Comparison of ENCODE assay signal across 13 cellular contexts in genomic region chrX:152959626-152960025, GRCh38. TPM values are rescaled to one million over a fixed set of nuclear protein-coding genes. Genes with fewer than 3 reads are reported as not detected.
DNase-seq lines count a peak whose midpoint lies in the region; ATAC-seq and TF ChIP-seq lines count a peak whose summit lies in the region.
"Had no signal": no experiment of that assay in that cellular context is flagged by ENCODE, and none has a peak within 500 bp of the region (broad histone marks: within the 10 kb centered on the region; RNA-seq: fewer than 3 reads in every experiment).

No MANE protein-coding gene starts in this region.

- H3K9me2 ChIP-seq in Karpas-422 (replicated peaks; ENCODE audit: insufficient read depth, low read length) = no peaks in the 10 kb centered on the region

- no peaks in the 10 kb centered on the region for H3K4me1 Mint-ChIP-seq in activated T-helper 17 cell treated with anti-CD3 and anti-CD28 coated beads, Interleukin-2, amount 50 U/mL, for 72 hours
- peaks cover 7% of the 10 kb centered on the region for H3K4me1 Mint-ChIP-seq in stimulated activated effector memory CD8-positive, alpha-beta T cell treated with anti-CD3 and anti-CD28 coated beads, Interleukin-12 subunit alpha, Interleukin-12 subunit beta, amount 100 ng/mL, for 72 hours

- no peaks in the 10 kb centered on the region for H3K9me3 ChIP-seq in Karpas-422 (ENCODE audit: low read length)
- H3K9me3 ChIP-seq in fibroblast of lung (ENCODE audit: control insufficient read depth, insufficient read depth, low read depth, low read length) = no peaks in the 10 kb centered on the region
- H3K9me3 ChIP-seq in smooth muscle cell (replicated peaks; ENCODE audit: low read depth) = no peaks in the 10 kb centered on the region
- H3K9me3 ChIP-seq: BLaER1 treated with 17β-estradiol and CSF1 and Interleukin-3, amounts not matched to agents 10 nM and 100 nM had no signal

- H3K4me3 Mint-ChIP-seq in activated T-helper 17 cell treated with anti-CD3 and anti-CD28 coated beads, Interleukin-2, amount 50 U/mL, for 72 hours = no peak overlapping the region
- no peak overlapping the region for H3K4me3 Mint-ChIP-seq in stimulated activated effector memory CD8-positive, alpha-beta T cell treated with anti-CD3 and anti-CD28 coated beads, Interleukin-12 subunit alpha, Interleukin-12 subunit beta, amount 100 ng/mL, for 72 hours

- H3K4me2 ChIP-seq in Karpas-422 (ENCODE audit: low read depth, low read length, poor library complexity, severe bottlenecking) = no peak overlapping the region
- no peak overlapping the region for H3K4me2 ChIP-seq in fibroblast of lung (ENCODE audit: extremely low read depth, insufficient read depth, low read length)
- no peak overlapping the region for H3K4me2 ChIP-seq in smooth muscle cell

- no peak for DNase-seq in Karpas-422
- DNase-seq in fibroblast of lung (ENCODE audit: low read depth in 2 of 2) = no peak
- no peak for DNase-seq in stimulated activated effector memory CD8-positive, alpha-beta T cell treated with anti-CD3 and anti-CD28 coated beads, Interleukin-12 subunit alpha, Interleukin-12 subunit beta, amount 100 ng/mL, for 72 hours (ENCODE audit: low spot score in 2 of 2)
- no peak for DNase-seq in germinal center (ENCODE audit: low spot score)
- no peak for DNase-seq in central memory CD4-positive, alpha-beta T cell
- DNase-seq in activated CD4-positive, CD25-positive, alpha-beta regulatory T cell treated with anti-CD3 and anti-CD28 coated beads, Interleukin-2, amount 50 U/mL, for 72 hours = no peak
- no peak for DNase-seq in smooth muscle cell (lab: John Stamatoyannopoulos, UW; ENCODE audit: unreplicated experiment)
- DNase-seq: DMS153, EL, Right ventricle myocardium superior had no signal

- no peaks in the 10 kb centered on the region for H3K79me2 ChIP-seq in Karpas-422 (ENCODE audit: low read length)
- no peaks in the 10 kb centered on the region for H3K79me2 ChIP-seq in fibroblast of lung (ENCODE audit: control insufficient read depth, insufficient read depth, low read length)
- no peaks in the 10 kb centered on the region for H3K79me2 ChIP-seq in smooth muscle cell (ENCODE audit: low read depth)

- no peak overlapping the region for H3K4me3 ChIP-seq in Karpas-422 (ENCODE audit: low read length)
- no peak overlapping the region for H3K4me3 ChIP-seq in fibroblast of lung (replicated peaks in 1 of 4; ENCODE audit: control extremely low read depth in 1 of 4, insufficient read depth in 1 of 4, low read depth in 3 of 4, low read length in 4 of 4)
- H3K4me3 ChIP-seq in smooth muscle cell = no peak overlapping the region
- H3K4me3 ChIP-seq: BLaER1 treated with 17β-estradiol and CSF1 and Interleukin-3, amounts not matched to agents 10 nM and 100 nM had no signal

- H3K27me3 ChIP-seq in Karpas-422 (ENCODE audit: low read length) (no peaks in the 10 kb centered on the region), fibroblast of lung (ENCODE audit: control insufficient read depth, insufficient read depth, low read length) (no peaks in the 10 kb centered on the region), smooth muscle cell (ENCODE audit: low read depth) (no peaks in the 10 kb centered on the region)

- no peaks in the 10 kb centered on the region for H3K36me3 ChIP-seq in Karpas-422 (ENCODE audit: insufficient read depth, low read length)
- no peaks in the 10 kb centered on the region for H3K36me3 ChIP-seq in fibroblast of lung (ENCODE audit: control insufficient read depth, insufficient read depth, low read length)
- H3K36me3 ChIP-seq in smooth muscle cell (ENCODE audit: low read depth) = no peaks in the 10 kb centered on the region
- H3K36me3 ChIP-seq: BLaER1 treated with 17β-estradiol and CSF1 and Interleukin-3, amounts not matched to agents 10 nM and 100 nM had no signal

- H3K27ac ChIP-seq in Karpas-422 (ENCODE audit: low read length) (no peak overlapping the region), fibroblast of lung (ENCODE audit: insufficient read depth, low read length) (no peak overlapping the region), smooth muscle cell (ENCODE audit: low read depth) (no peak overlapping the region)
- H3K27ac ChIP-seq: HL-60 had no signal

- peak overlapping the region; percentile 86; the same call in 1 of the 2 replicates for H2AFZ ChIP-seq in Karpas-422 (ENCODE audit: low read length)
- H2AFZ ChIP-seq in fibroblast of lung (ENCODE audit: low read length) = peak overlapping the region; percentile 44
- H2AFZ ChIP-seq in smooth muscle cell (ENCODE audit: low read depth) = no peak overlapping the region

- no peaks in the 10 kb centered on the region for H3F3A ChIP-seq in smooth muscle cell (ENCODE audit: low read depth)

- H4K20me1 ChIP-seq in Karpas-422 (ENCODE audit: insufficient read depth, low read depth, low read length) = no peaks in the 10 kb centered on the region
- H4K20me1 ChIP-seq in fibroblast of lung (ENCODE audit: control insufficient read depth, extremely low read depth, insufficient read depth, low read length) = no peaks in the 10 kb centered on the region
- no peaks in the 10 kb centered on the region for H4K20me1 ChIP-seq in smooth muscle cell (ENCODE audit: low read depth)

- no peaks in the 10 kb centered on the region for H3K9me3 Mint-ChIP-seq in activated T-helper 17 cell treated with anti-CD3 and anti-CD28 coated beads, Interleukin-2, amount 50 U/mL, for 72 hours
- H3K9me3 Mint-ChIP-seq in stimulated activated effector memory CD8-positive, alpha-beta T cell treated with anti-CD3 and anti-CD28 coated beads, Interleukin-12 subunit alpha, Interleukin-12 subunit beta, amount 100 ng/mL, for 72 hours = no peaks in the 10 kb centered on the region

- no peaks in the 10 kb centered on the region for H3K27me3 Mint-ChIP-seq in activated T-helper 17 cell treated with anti-CD3 and anti-CD28 coated beads, Interleukin-2, amount 50 U/mL, for 72 hours

- no peak overlapping the region for H3K9ac ChIP-seq in Karpas-422 (ENCODE audit: low read length)
- no peak overlapping the region for H3K9ac ChIP-seq in fibroblast of lung (ENCODE audit: insufficient read depth, low read length)
- no peak overlapping the region for H3K9ac ChIP-seq in smooth muscle cell (ENCODE audit: low read depth)
- H3K9ac ChIP-seq: BLaER1 treated with 17β-estradiol and CSF1 and Interleukin-3, amounts not matched to agents 10 nM and 100 nM had no signal

- 71% methylated on average over 6 of the region's 6 CpGs for WGBS in smooth muscle cell (ENCODE audit: low lambda C conversion rate)

- no peaks in the 10 kb centered on the region for H3K36me3 Mint-ChIP-seq in activated T-helper 17 cell treated with anti-CD3 and anti-CD28 coated beads, Interleukin-2, amount 50 U/mL, for 72 hours (ENCODE audit: low read depth)
- H3K36me3 Mint-ChIP-seq in stimulated activated effector memory CD8-positive, alpha-beta T cell treated with anti-CD3 and anti-CD28 coated beads, Interleukin-12 subunit alpha, Interleukin-12 subunit beta, amount 100 ng/mL, for 72 hours = peaks cover 8% of the 10 kb centered on the region

- peak overlapping the region; percentile 92 for H3K27ac Mint-ChIP-seq in activated T-helper 17 cell treated with anti-CD3 and anti-CD28 coated beads, Interleukin-2, amount 50 U/mL, for 72 hours
- peak overlapping the region; percentile 90 for H3K27ac Mint-ChIP-seq in stimulated activated effector memory CD8-positive, alpha-beta T cell treated with anti-CD3 and anti-CD28 coated beads, Interleukin-12 subunit alpha, Interleukin-12 subunit beta, amount 100 ng/mL, for 72 hours

- peaks cover 9% of the 10 kb centered on the region for H3K4me1 ChIP-seq in Karpas-422 (ENCODE audit: low read length)
- H3K4me1 ChIP-seq in fibroblast of lung (ENCODE audit: control insufficient read depth, extremely low read depth, insufficient read depth, low read length) = no peaks in the 10 kb centered on the region
- no peaks in the 10 kb centered on the region for H3K4me1 ChIP-seq in smooth muscle cell (ENCODE audit: low read depth)

- ATAC-seq in activated T-helper 17 cell treated with anti-CD3 and anti-CD28 coated beads, Interleukin-2, amount 50 U/mL, for 72 hours (replicated peaks) = no peak
- no peak for ATAC-seq in stimulated activated effector memory CD8-positive, alpha-beta T cell treated with anti-CD3 and anti-CD28 coated beads, Interleukin-12 subunit alpha, Interleukin-12 subunit beta, amount 100 ng/mL, for 72 hours

- TF ChIP-seq CTCF in fibroblast of lung (conservative IDR thresholded peaks at IDR 0.05 in 1 of 2, IDR thresholded peaks at IDR 0.05 in 1 of 2; ENCODE audit: low read depth in 1 of 2, low read length in 2 of 2) (no peak), smooth muscle cell (IDR thresholded peaks at IDR 0.05; ENCODE audit: borderline replicate concordance, insufficient read depth, poor library complexity, severe bottlenecking) (no peak)

RNA-seq across cellular contexts. Expression of gene PNMA5, which starts 34.3 kb away (rescaled TPM):
- total RNA-seq in Karpas-422 (2014; rRNA removed; shearing (Covaris generic); ENCODE audit: low replicate concordance) = not detected in 2 replicates
- under 1 TPM; 0.13 to 0.17 TPM for total RNA-seq in activated T-helper 17 cell treated with anti-CD3 and anti-CD28 coated beads, Interleukin-2, amount 50 U/mL, for 72 hours
- total RNA-seq in fibroblast of lung (not detected in 2 replicates), smooth muscle cell (not detected in 2 replicates)
- polyA plus RNA-seq in fibroblast of lung (not detected in 2 replicates), smooth muscle cell (not detected in 2 replicates)
- polyA plus RNA-seq in fibroblast of lung (2012) = not detected in 2 replicates
- polyA minus RNA-seq in fibroblast of lung (ENCODE audit: low replicate concordance) = not detected in 2 replicates
- total RNA-seq: Right ventricle myocardium superior had no signal
